1 cellular context compared by ENCODE assay signal in genomic region chr2:15941970-15942710, GRCh38.
TF ChIP-seq lines count a peak whose summit lies in the region.

No MANE protein-coding gene starts in this region.

TF ChIP-seq in HepG2, 621 proteins besides CTCF, POLR2A, EP300 and RAD21:
- TF ChIP-seq UBTF (CRISPR knock-in tag; IDR thresholded peaks at IDR 0.05) (peak; percentile 20; the same call in 1 of the 2 replicates), ESRRA (CRISPR knock-in tag; IDR thresholded peaks at IDR 0.05; ENCODE audit: low read depth) (no peak), MATR3 (CRISPR knock-in tag; IDR thresholded peaks at IDR 0.05) (no peak), ZNF225 (CRISPR knock-in tag; IDR thresholded peaks at IDR 0.05) (no peak), ZHX1 (CRISPR knock-in tag; IDR thresholded peaks at IDR 0.05; ENCODE audit: low read depth) (no peak), SMAD3 (CRISPR knock-in tag; IDR thresholded peaks at IDR 0.05) (no peak), EZH2 (conservative IDR thresholded peaks at IDR 0.05; ENCODE audit: low read depth, low read length) (peak; percentile 71; the same call in 1 of the 2 replicates), ZNF468 (CRISPR knock-in tag; IDR thresholded peaks at IDR 0.05) (no peak), GTF3A (CRISPR knock-in tag; conservative IDR thresholded peaks at IDR 0.05) (no peak), ZNF234 (CRISPR knock-in tag; conservative IDR thresholded peaks at IDR 0.05) (no peak), ZNF530 (CRISPR knock-in tag; IDR thresholded peaks at IDR 0.05; ENCODE audit: low read depth) (no peak), HDAC2 (CRISPR knock-in tag; IDR thresholded peaks at IDR 0.05) (no peak), ZNF350 (CRISPR knock-in tag; IDR thresholded peaks at IDR 0.05; ENCODE audit: borderline replicate concordance, low read depth) (no peak), ZNF766 (CRISPR knock-in tag; IDR thresholded peaks at IDR 0.05; ENCODE audit: borderline replicate concordance) (no peak), SP4 (CRISPR knock-in tag; IDR thresholded peaks at IDR 0.05) (0 out of 2 replicates have a peak, but pooled peaks have one; percentile 18), ZSCAN21 (CRISPR knock-in tag; IDR thresholded peaks at IDR 0.05; ENCODE audit: borderline replicate concordance) (no peak), ZNF574 (CRISPR knock-in tag; IDR thresholded peaks at IDR 0.05) (no peak), ZNF691 (CRISPR knock-in tag; IDR thresholded peaks at IDR 0.05; ENCODE audit: borderline replicate concordance, low read depth) (no peak), ZNF576 (CRISPR knock-in tag; IDR thresholded peaks at IDR 0.05) (0 out of 2 replicates have a peak, but pooled peaks have one; percentile 22), THYN1 (CRISPR knock-in tag; IDR thresholded peaks at IDR 0.05; ENCODE audit: borderline replicate concordance, low read depth) (no peak), EEA1 (CRISPR knock-in tag; IDR thresholded peaks at IDR 0.05; ENCODE audit: borderline replicate concordance) (no peak), PREB (CRISPR knock-in tag; IDR thresholded peaks at IDR 0.05) (no peak), MTF2 (CRISPR knock-in tag; IDR thresholded peaks at IDR 0.05; ENCODE audit: borderline replicate concordance) (peak; percentile 92; the same call in 1 of the 2 replicates), GZF1 (CRISPR knock-in tag; IDR thresholded peaks at IDR 0.05) (no peak)
- TF ChIP-seq, protein P1, sequence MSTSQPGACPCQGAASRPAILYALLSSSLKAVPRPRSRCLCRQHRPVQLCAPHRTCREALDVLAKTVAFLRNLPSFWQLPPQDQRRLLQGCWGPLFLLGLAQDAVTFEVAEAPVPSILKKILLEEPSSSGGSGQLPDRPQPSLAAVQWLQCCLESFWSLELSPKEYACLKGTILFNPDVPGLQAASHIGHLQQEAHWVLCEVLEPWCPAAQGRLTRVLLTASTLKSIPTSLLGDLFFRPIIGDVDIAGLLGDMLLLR (CRISPR knock-in tag; IDR thresholded peaks at IDR 0.05) = 0 out of 2 replicates have a peak, but pooled peaks have one; percentile 27
- TF ChIP-seq, protein P2, sequence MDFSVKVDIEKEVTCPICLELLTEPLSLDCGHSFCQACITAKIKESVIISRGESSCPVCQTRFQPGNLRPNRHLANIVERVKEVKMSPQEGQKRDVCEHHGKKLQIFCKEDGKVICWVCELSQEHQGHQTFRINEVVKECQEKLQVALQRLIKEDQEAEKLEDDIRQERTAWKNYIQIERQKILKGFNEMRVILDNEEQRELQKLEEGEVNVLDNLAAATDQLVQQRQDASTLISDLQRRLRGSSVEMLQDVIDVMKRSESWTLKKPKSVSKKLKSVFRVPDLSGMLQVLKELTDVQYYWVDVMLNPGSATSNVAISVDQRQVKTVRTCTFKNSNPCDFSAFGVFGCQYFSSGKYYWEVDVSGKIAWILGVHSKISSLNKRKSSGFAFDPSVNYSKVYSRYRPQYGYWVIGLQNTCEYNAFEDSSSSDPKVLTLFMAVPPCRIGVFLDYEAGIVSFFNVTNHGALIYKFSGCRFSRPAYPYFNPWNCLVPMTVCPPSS (IDR thresholded peaks at IDR 0.05) = no peak
- TF ChIP-seq, protein P3, sequence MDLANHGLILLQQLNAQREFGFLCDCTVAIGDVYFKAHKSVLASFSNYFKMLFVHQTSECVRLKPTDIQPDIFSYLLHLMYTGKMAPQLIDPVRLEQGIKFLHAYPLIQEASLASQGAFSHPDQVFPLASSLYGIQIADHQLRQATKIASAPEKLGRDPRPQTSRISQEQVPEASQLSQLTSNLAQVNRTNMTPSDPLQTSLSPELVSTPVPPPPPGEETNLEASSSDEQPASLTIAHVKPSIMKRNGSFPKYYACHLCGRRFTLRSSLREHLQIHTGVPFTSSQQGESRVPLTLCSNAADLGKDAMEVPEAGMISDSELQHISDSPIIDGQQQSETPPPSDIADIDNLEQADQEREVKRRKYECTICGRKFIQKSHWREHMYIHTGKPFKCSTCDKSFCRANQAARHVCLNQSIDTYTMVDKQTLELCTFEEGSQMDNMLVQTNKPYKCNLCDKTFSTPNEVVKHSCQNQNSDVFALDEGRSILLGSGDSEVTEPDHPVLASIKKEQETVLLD (CRISPR knock-in tag; IDR thresholded peaks at IDR 0.05; ENCODE audit: low read depth) = no peak
